Comparison of ENCODE assay signal across 8 cellular contexts in genomic region chr9:96619109-96619435, GRCh38. TPM values are rescaled to one million over a fixed set of nuclear protein-coding genes. Genes with fewer than 3 reads are reported as not detected.
DNase-seq lines count a peak whose midpoint lies in the region; ATAC-seq and TF ChIP-seq lines count a peak whose summit lies in the region.

No MANE protein-coding gene starts in this region.

- ATAC-seq in heart left ventricle: peak in 1 of 4 donors; percentile 17

- H3K27ac ChIP-seq in SK-N-MC (0 out of 2 replicates have a peak overlapping the region, but pooled peaks have one; percentile 50), heart left ventricle (peak overlapping the region; percentile 72 to 92 (median 88))

- H3K9me3 ChIP-seq in SK-N-MC (ENCODE audit: low read depth, low read length) (no peaks in the 10 kb centered on the region), heart left ventricle (no peaks in the 10 kb centered on the region)

- H3K36me3 ChIP-seq in SK-N-MC (ENCODE audit: insufficient read depth, low read length) (no peaks in the 10 kb centered on the region), heart left ventricle (no peaks in the 10 kb centered on the region)

- H3K9ac ChIP-seq in SK-N-MC (ENCODE audit: insufficient read length): peak overlapping the region; percentile 81

- TF ChIP-seq CTCF in GM12864 (IDR thresholded peaks at IDR 0.05; ENCODE audit: low read depth, low read length, missing control alignments): no peak
- no peak for TF ChIP-seq CTCF in heart left ventricle (IDR thresholded peaks at IDR 0.05)
- no peak for TF ChIP-seq CTCF in retinal pigment epithelial cell (conservative IDR thresholded peaks at IDR 0.05; ENCODE audit: low read depth, low read length)

- H3K27me3 ChIP-seq in heart left ventricle: peaks cover 0 to 14% (median 0%) of the 10 kb centered on the region in 9 donors

- no peak for TF ChIP-seq POLR2A in heart left ventricle (IDR thresholded peaks at IDR 0.05)

- WGBS in heart left ventricle, 4 donors: 0% methylated on average over 30 to 50 of the region's 50 CpGs; no CpG with 5 or more reads in 1 of the 4 donors

- intact Hi-C loops in heart left ventricle (cut with DNase I): loop anchor here in 7 of 10 donors (2.0 to 10.0 kb wide), 9 partner anchors 33 to 168 kb away; partner anchors contain the start of genes HABP4 (in 4 of the 7) and PRXL2C (in 2 of the 7)

- H3K4me1 ChIP-seq in heart left ventricle: peaks cover 0 to 12% (median 3%) of the 10 kb centered on the region in 12 donors

- DNase-seq in GM12864 (ENCODE audit: low read depth) (no peak), SK-N-MC (ENCODE audit: low read depth, low spot score) (no peak), heart left ventricle (peak in 2 of 5 donors; percentile 16 to 31), retinal pigment epithelial cell (ENCODE audit: low read depth) (no peak), H4 (ENCODE audit: low spot score) (no peak), NCI-H146 treated with DMSO at 0.1 percent for 48 hours (lab: John Stamatoyannopoulos, UW; ENCODE audit: unreplicated experiment) (no peak)
- DNase-seq in stimulated activated naive CD4-positive, alpha-beta T cell treated with Interleukin-2 at 50 U/mL for 16 hours (lab: John Stamatoyannopoulos, UW): no peak
- no peak for DNase-seq in central memory CD4-positive, alpha-beta T cell

- H3K4me3 ChIP-seq in GM12864 (ENCODE audit: low read depth, low read length) (peak overlapping the region; percentile 30; the same call in 1 of the 2 replicates), SK-N-MC (peak overlapping the region; percentile 82), heart left ventricle (peak overlapping the region; percentile 57 to 89 (median 78)), retinal pigment epithelial cell (ENCODE audit: low read length) (peak overlapping the region; percentile 66)

RNA-seq across cellular contexts. Expression of gene CDC14B, which starts 0.6 kb away (rescaled TPM):
- total RNA-seq in heart left ventricle: 10 to 100 TPM; 18.8 to 37.0 (median 26.9) TPM
- polyA plus RNA-seq in heart left ventricle: 10 to 100 TPM in 1 of 2 donors, 1 to 10 TPM in 1; 5.1 to 11.7 TPM
- 14.4 TPM in 2 replicates for total RNA-seq in H4 (2014; rRNA removed; shearing (Covaris generic))

RNA-seq across cellular contexts. Expression of gene PRXL2C, which starts 36.0 kb away (rescaled TPM):
- 10 to 100 TPM; 18.7 to 41.1 (median 24.6) TPM for total RNA-seq in heart left ventricle
- 10 to 100 TPM; 10.6 to 14.7 TPM for polyA plus RNA-seq in heart left ventricle
- total RNA-seq in H4 (2014; rRNA removed; shearing (Covaris generic)): 15.0 TPM in 2 replicates

Comparison
In these comparisons a context has a peak if more than half of its experiments do, and no peak if none do; other contexts are left out.
1. H3K4me3 ChIP-seq: peak in every context shown above with its lines; median percentile 82 in SK-N-MC; 78 in heart left ventricle; 66 in retinal pigment epithelial cell; 30 in GM12864.